12 cellular contexts compared by ENCODE assay signal in genomic region chr9:36204906-36205547, GRCh38. TPM values are rescaled to one million over a fixed set of nuclear protein-coding genes. Genes with fewer than 3 reads are reported as not detected.
DNase-seq lines count a peak whose midpoint lies in the region; ATAC-seq, FAIRE-seq and TF ChIP-seq lines count a peak whose summit lies in the region.
"Had no signal": no experiment of that assay in that cellular context is flagged by ENCODE, and none has a peak within 500 bp of the region (broad histone marks: within the 10 kb centered on the region; RNA-seq: fewer than 3 reads in every experiment).

No MANE protein-coding gene starts in this region.

- no peak overlapping the region for H3K4me3 Mint-ChIP-seq in dendritic cell treated with granulocyte-macrophage colony-stimulating factor and Interleukin-4, amounts not matched to agents 40 ng/mL and 50 ng/mL, for 4 days
- H3K4me3 Mint-ChIP-seq in naive thymus-derived CD8-positive, alpha-beta T cell: no peak overlapping the region
- H3K4me3 Mint-ChIP-seq: central memory CD8-positive, alpha-beta T cell had no signal

- peaks cover 98% of the 10 kb centered on the region for H3K36me3 Mint-ChIP-seq in dendritic cell treated with granulocyte-macrophage colony-stimulating factor and Interleukin-4, amounts not matched to agents 40 ng/mL and 50 ng/mL, for 4 days (ENCODE audit: low read depth)
- peaks cover 3 to 95% (median 28%) of the 10 kb centered on the region in 3 donors for H3K36me3 Mint-ChIP-seq in naive thymus-derived CD8-positive, alpha-beta T cell

- H3K27ac ChIP-seq in left lung: no peak overlapping the region
- H3K27ac ChIP-seq: RWPE1 had no signal

- peak; percentile 24; the same call in 1 of the 2 replicates for TF ChIP-seq CTCF in BJ (IDR thresholded peaks at IDR 0.05; ENCODE audit: insufficient read depth, low read depth, low read length)
- TF ChIP-seq CTCF in left lung (IDR thresholded peaks at IDR 0.05): no peak

- POLR2A ChIA-PET in BJ (lab: Charles Lee): no interaction called here
- POLR2A ChIA-PET in naive thymus-derived CD8-positive, alpha-beta T cell (lab: Charles Lee): no interaction called here

- peak overlapping the region; percentile 26 for H3K27ac Mint-ChIP-seq in dendritic cell treated with granulocyte-macrophage colony-stimulating factor and Interleukin-4, amounts not matched to agents 40 ng/mL and 50 ng/mL, for 4 days
- H3K27ac Mint-ChIP-seq in naive thymus-derived CD8-positive, alpha-beta T cell: peak overlapping the region in 2 of 10 donors; percentile 14 to 32

- peaks cover 50% of the 10 kb centered on the region for H3K4me1 Mint-ChIP-seq in dendritic cell treated with granulocyte-macrophage colony-stimulating factor and Interleukin-4, amounts not matched to agents 40 ng/mL and 50 ng/mL, for 4 days (ENCODE audit: low read depth)
- peaks cover 20 to 46% (median 36%) of the 10 kb centered on the region in 4 donors for H3K4me1 Mint-ChIP-seq in naive thymus-derived CD8-positive, alpha-beta T cell

- DNase-seq in BJ (ENCODE audit: low read depth) (no peak), HuH-7.5 (ENCODE audit: low spot score) (peak; percentile 38), left lung (no peak), NCI-H2227 (lab: John Stamatoyannopoulos, UW; ENCODE audit: unreplicated experiment) (no peak), frontal cortex (ENCODE audit: low spot score in 2 of 2) (no peak)
- no peak for DNase-seq in naive thymus-derived CD8-positive, alpha-beta T cell
- DNase-seq in stimulated activated CD4-positive, alpha-beta T cell treated with anti-CD3 and anti-CD28 coated beads, Interleukin-1b, Interleukin-23, amount 100 ng/mL, for 48 hours: no peak
- DNase-seq: DMS79, MM.1S had no signal

- ATAC-seq in left lung: peak; percentile 48
- no peak for ATAC-seq in naive thymus-derived CD8-positive, alpha-beta T cell

- H3K36me3 ChIP-seq in BJ (ENCODE audit: control insufficient read depth, insufficient read depth, low read length): peaks cover 33% of the 10 kb centered on the region
- H3K36me3 ChIP-seq in left lung: peaks cover 4 to 99% of the 10 kb centered on the region in 2 donors

- intact Hi-C loops in dendritic cell treated with granulocyte-macrophage colony-stimulating factor and Interleukin-4, amounts not matched to agents 40 ng/mL and 50 ng/mL, for 4 days (cut with micrococcal nuclease): no loop called here
- intact Hi-C loops in left lung (cut with DNase I): no loop called here

- no peaks in the 10 kb centered on the region for H3K27me3 Mint-ChIP-seq in dendritic cell treated with granulocyte-macrophage colony-stimulating factor and Interleukin-4, amounts not matched to agents 40 ng/mL and 50 ng/mL, for 4 days
- no peaks in the 10 kb centered on the region for H3K27me3 Mint-ChIP-seq in naive thymus-derived CD8-positive, alpha-beta T cell
- H3K27me3 Mint-ChIP-seq: central memory CD8-positive, alpha-beta T cell had no signal

- H3K4me1 ChIP-seq in left lung: peaks cover 7 to 28% of the 10 kb centered on the region in 2 donors

- no peaks in the 10 kb centered on the region for H3K27me3 ChIP-seq in BJ (ENCODE audit: control insufficient read depth, insufficient read depth, low read length)
- H3K27me3 ChIP-seq in left lung: no peaks in the 10 kb centered on the region

- no peak for FAIRE-seq in frontal cortex (lab: Jason Lieb, UNC)

- H3K9me3 ChIP-seq in left lung: no peaks in the 10 kb centered on the region

- CTCF ChIA-PET in BJ (lab: Yijun Ruan, JAX): interaction anchor here (0.9 to 3.4 kb wide), 3 partner anchors 14 to 124 kb away, joined by 4 to 27 read pairs (median 8); partner anchors contain the start of gene CLTA

- H3K9me3 Mint-ChIP-seq in dendritic cell treated with granulocyte-macrophage colony-stimulating factor and Interleukin-4, amounts not matched to agents 40 ng/mL and 50 ng/mL, for 4 days: no peaks in the 10 kb centered on the region
- no peaks in the 10 kb centered on the region for H3K9me3 Mint-ChIP-seq in naive thymus-derived CD8-positive, alpha-beta T cell
- H3K9me3 Mint-ChIP-seq: central memory CD8-positive, alpha-beta T cell had no signal

- H3K4me3 ChIP-seq in BJ (ENCODE audit: low read depth, low read length): no peak overlapping the region
- no peak overlapping the region for H3K4me3 ChIP-seq in left lung

RNA-seq across cellular contexts. Expression of gene CLTA, which starts 14.3 kb away (rescaled TPM):
- polyA plus RNA-seq in BJ (2011; rRNA removed): 197 and 212 TPM in 2 replicates
- polyA minus RNA-seq in BJ (2011; rRNA and poly(A)+ RNA removed): 61.6 and 63.2 TPM in 2 replicates
- total RNA-seq in left lung (100 to 1,000 TPM; 199 to 219 TPM), frontal cortex (152 TPM)
- total RNA-seq in naive thymus-derived CD8-positive, alpha-beta T cell: 10 to 100 TPM; 56.7 to 59.0 TPM
- 10 to 100 TPM; 60.8 to 84.5 (median 71.0) TPM for polyA plus RNA-seq in naive thymus-derived CD8-positive, alpha-beta T cell

RNA-seq across cellular contexts. Expression of gene CCIN, which starts 35.8 kb away (rescaled TPM):
- polyA plus RNA-seq in BJ (2011; rRNA removed): 0.51 and 1.7 TPM in 2 replicates
- polyA minus RNA-seq in BJ (2011; rRNA and poly(A)+ RNA removed): 0.38 and 0.77 TPM in 2 replicates
- total RNA-seq in left lung (1 to 10 TPM in 1 of 2 donors, under 1 TPM in 1; 0.67 to 1.5 TPM), frontal cortex (not detected)
- total RNA-seq in naive thymus-derived CD8-positive, alpha-beta T cell: under 1 TPM in 1 of 2 experiments, not detected in 1; 0.19 TPM
- polyA plus RNA-seq in naive thymus-derived CD8-positive, alpha-beta T cell: under 1 TPM in 1 of 3 donors, not detected in 2; 0.09 TPM

RNA-seq across cellular contexts. Expression of gene GNE, which starts 53.2 kb away (rescaled TPM):
- 14.7 and 16.7 TPM in 2 replicates for polyA plus RNA-seq in BJ (2011; rRNA removed)
- 19.6 and 21.1 TPM in 2 replicates for polyA minus RNA-seq in BJ (2011; rRNA and poly(A)+ RNA removed)
- total RNA-seq in left lung: 10 to 100 TPM; 15.7 to 17.3 TPM
- 10 to 100 TPM; 16.5 to 17.4 TPM for total RNA-seq in naive thymus-derived CD8-positive, alpha-beta T cell
- 1 to 10 TPM; 3.7 to 6.1 (median 4.5) TPM for polyA plus RNA-seq in naive thymus-derived CD8-positive, alpha-beta T cell
- total RNA-seq in frontal cortex: 45.2 TPM
